8 cellular contexts compared by ENCODE assay signal in the genomic region with DNA sequence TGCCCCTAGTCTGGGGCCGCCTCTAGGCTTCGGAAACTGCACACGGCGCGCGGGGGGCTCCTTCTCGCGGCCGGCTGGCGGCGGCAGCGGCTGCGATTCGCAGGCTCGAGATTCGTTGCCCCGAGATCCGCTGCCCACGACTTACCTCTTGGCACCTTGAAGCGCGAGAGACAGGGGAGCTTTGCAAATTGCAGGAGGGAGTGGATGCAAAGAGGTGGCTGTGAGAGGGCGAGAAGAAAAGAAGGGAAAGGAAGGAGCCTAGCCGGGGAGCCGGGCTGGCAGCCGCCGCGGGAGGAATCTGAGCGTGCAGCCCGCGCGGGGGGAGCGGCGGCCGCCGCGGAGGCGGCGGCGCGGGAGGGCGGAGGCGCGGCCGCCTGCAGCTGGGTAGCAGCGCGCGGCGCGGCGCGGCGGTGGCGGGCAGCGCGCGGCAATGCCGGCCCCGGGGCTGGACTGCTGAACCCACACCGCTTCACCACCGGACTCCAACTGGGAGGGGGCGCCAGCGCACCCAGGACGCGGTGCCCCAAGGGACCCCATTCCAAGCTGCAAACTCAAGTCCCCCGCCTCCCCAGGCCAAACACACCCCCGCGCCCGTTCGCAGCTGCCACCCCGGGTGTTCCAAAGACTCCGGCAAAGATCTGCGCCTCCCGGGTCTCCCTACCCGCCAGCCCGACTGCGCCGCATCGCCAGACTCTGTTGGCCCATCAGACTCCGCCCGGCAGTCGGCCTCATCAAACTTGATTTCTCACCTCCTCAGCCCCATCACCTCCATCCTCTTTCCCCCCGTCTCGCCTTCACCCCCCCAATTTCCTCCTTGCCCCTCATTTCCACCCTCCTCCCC. TPM values are rescaled to one million over a fixed set of nuclear protein-coding genes. Genes with fewer than 3 reads are reported as not detected.
DNase-seq lines count a peak whose midpoint lies in the region; ATAC-seq and TF ChIP-seq lines count a peak whose summit lies in the region.

No MANE protein-coding gene starts in this region.

- intact Hi-C loops in CD14-positive monocyte (cut with micrococcal nuclease) (loop anchor here (2.0 to 10.0 kb wide), 7 partner anchors 15 to 767 kb away; a partner anchor contains a TSS), heart left ventricle (cut with DNase I) (loop anchor here in 9 of 10 donors (1.0 to 10.0 kb wide), 6 partner anchors 45 to 765 kb away; a partner anchor contains a TSS), ovary (cut with DNase I) (loop anchor here in 1 of 4 donors (5.0 to 10.0 kb wide), 2 partner anchors 293 to 945 kb away; no protein-coding TSS in a partner anchor), vagina (cut with DNase I) (no loop called here)

- H3K27ac ChIP-seq in HL-60 (replicated peaks) (peak overlapping the region; percentile 96), SK-N-SH (ENCODE audit: low read depth in 2 of 2, low read length in 1 of 2) (peak overlapping the region in 1 of 2 experiments; percentile 67; a peak in 2 of 4 replicates), heart left ventricle (peak overlapping the region in 7 of 12 donors; percentile 37 to 82 (median 54)), ovary (peak overlapping the region in 1 of 2 donors; percentile 33), vagina (peak overlapping the region; percentile 88)

- DNase-seq in CD14-positive monocyte (ENCODE audit: low spot score) = peak; percentile 48
- peak; percentile 64 to 70 for DNase-seq in HL-60 (ENCODE audit: low read depth in 1 of 2, low spot score in 1 of 2)
- peak; percentile 76 for DNase-seq in SK-N-SH
- DNase-seq in activated naive CD8-positive, alpha-beta T cell treated with anti-CD3 and anti-CD28 coated beads, Interleukin-2, amount 50 U/mL, for 24 hours = peak; percentile 61
- DNase-seq in heart left ventricle = peak; percentile 50 to 81 (median 65)
- peak; percentile 39 to 73 (median 60) for DNase-seq in ovary
- DNase-seq in vagina (ENCODE audit: extremely low spot score in 2 of 2) = no peak

- H3K27me3 ChIP-seq in HL-60 (ENCODE audit: insufficient read depth, poor library complexity, severe bottlenecking) (no peaks in the 10 kb centered on the region), SK-N-SH (ENCODE audit: insufficient read depth) (no peaks in the 10 kb centered on the region), heart left ventricle (peaks cover 2 to 55% (median 23%) of the 10 kb centered on the region in 9 donors), ovary (no peaks in the 10 kb centered on the region), vagina (no peaks in the 10 kb centered on the region)

- TF ChIP-seq RAD21 in SK-N-SH (IDR thresholded peaks at IDR 0.05; ENCODE audit: low read length) = no peak

- H3F3A ChIP-seq in SK-N-SH (replicated peaks; ENCODE audit: insufficient read depth) = no peaks in the 10 kb centered on the region

- H3K9ac ChIP-seq in SK-N-SH = peak overlapping the region; percentile 79

- WGBS in SK-N-SH (ENCODE audit: low lambda C conversion rate) = 1% methylated on average over 38 of the region's 83 CpGs
- 1% methylated on average over 69 to 83 of the region's 83 CpGs for WGBS in heart left ventricle, 4 donors
- WGBS in ovary, 3 donors = 0 to 1% (median 1%) methylated on average over 83 of the region's 83 CpGs

- H3K36me3 Mint-ChIP-seq in CD14-positive monocyte = no peaks in the 10 kb centered on the region
- H3K36me3 Mint-ChIP-seq in activated naive CD8-positive, alpha-beta T cell treated with anti-CD3 and anti-CD28 coated beads, Interleukin-2, amount 50 U/mL, for 24 hours (ENCODE audit: low read depth) = peaks cover 16% of the 10 kb centered on the region

- POLR2A ChIA-PET in SK-N-SH (lab: Yijun Ruan, JAX) = no interaction called here

- CTCF ChIA-PET in SK-N-SH (lab: Yijun Ruan, JAX) = interaction anchor here (0.6 to 1.5 kb wide), 4 partner anchors 10 to 946 kb away, joined by 3 to 12 read pairs (median 4); no protein-coding TSS in a partner anchor

- peaks cover 0 to 2% (median 0%) of the 10 kb centered on the region in 7 donors for H3K9me3 Mint-ChIP-seq in CD14-positive monocyte
- no peaks in the 10 kb centered on the region for H3K9me3 Mint-ChIP-seq in activated naive CD8-positive, alpha-beta T cell treated with anti-CD3 and anti-CD28 coated beads, Interleukin-2, amount 50 U/mL, for 24 hours

- H4K20me1 ChIP-seq in SK-N-SH (ENCODE audit: insufficient read depth) = no peaks in the 10 kb centered on the region

- H3K4me3 ChIP-seq in HL-60 (replicated peaks; ENCODE audit: insufficient read depth, low read length) = peak overlapping the region; percentile 89
- peak overlapping the region; percentile 61 to 89 for H3K4me3 ChIP-seq in SK-N-SH (ENCODE audit: low read depth in 2 of 2, low read length in 1 of 2)
- H3K4me3 ChIP-seq in heart left ventricle = peak overlapping the region; percentile 41 to 81 (median 70)
- H3K4me3 ChIP-seq in ovary = peak overlapping the region; percentile 46
- H3K4me3 ChIP-seq in vagina = peak overlapping the region; percentile 69 to 75

- peak overlapping the region; percentile 93 for H3K4me2 ChIP-seq in SK-N-SH

- TF ChIP-seq CTCF in CD14-positive monocyte (IDR thresholded peaks at IDR 0.05) (no peak), HL-60 (IDR thresholded peaks at IDR 0.05; ENCODE audit: insufficient read depth, low read length) (no peak), SK-N-SH (IDR thresholded peaks at IDR 0.05) (peak; percentile 44; the same call in 1 of the 2 replicates), heart left ventricle (IDR thresholded peaks at IDR 0.05) (peak in 6 of 12 donors; percentile 4 to 42 (median 19)), ovary (IDR thresholded peaks at IDR 0.05) (no peak), vagina (IDR thresholded peaks at IDR 0.05) (peak in 1 of 3 experiments; percentile 15)

- 0 out of 2 replicates have a peak, but pooled peaks cover 3% of the 10 kb centered on the region for H3K9me2 ChIP-seq in SK-N-SH

- peak overlapping the region; percentile 74 to 92 (median 88) for H3K27ac Mint-ChIP-seq in CD14-positive monocyte
- H3K27ac Mint-ChIP-seq in activated naive CD8-positive, alpha-beta T cell treated with anti-CD3 and anti-CD28 coated beads, Interleukin-2, amount 50 U/mL, for 24 hours = peak overlapping the region; percentile 95

- H2AFZ ChIP-seq in SK-N-SH (ENCODE audit: low read depth) = peak overlapping the region; percentile 85

- peak; percentile 7 for ATAC-seq in activated naive CD8-positive, alpha-beta T cell treated with anti-CD3 and anti-CD28 coated beads, Interleukin-2, amount 50 U/mL, for 24 hours
- ATAC-seq in heart left ventricle (peak; percentile 39 to 77 (median 56)), HG02852 (IDR thresholded peaks at IDR 0.05; ENCODE audit: unreplicated experiment) (no peak)

- TF ChIP-seq POLR2A in heart left ventricle (IDR thresholded peaks at IDR 0.05) (no peak), ovary (IDR thresholded peaks at IDR 0.05) (no peak), vagina (IDR thresholded peaks at IDR 0.05) (no peak)

- H3K79me2 ChIP-seq in SK-N-SH (ENCODE audit: insufficient read depth) = peaks cover 46% of the 10 kb centered on the region

- H3K4me1 ChIP-seq in SK-N-SH (ENCODE audit: control insufficient read depth in 1 of 2, insufficient read depth in 2 of 2, low read depth in 1 of 2, low read length in 1 of 2) (peaks cover 7 to 16% of the 10 kb centered on the region in 2 experiments; a peak in 2 of 4 replicates), heart left ventricle (peaks cover 2 to 48% (median 21%) of the 10 kb centered on the region in 12 donors), ovary (ENCODE audit: insufficient read depth) (peaks cover 3% of the 10 kb centered on the region), vagina (peaks cover 43% of the 10 kb centered on the region)

- H3K4me3 Mint-ChIP-seq in CD14-positive monocyte = peak overlapping the region; percentile 99 to 100
- peak overlapping the region; percentile 97 for H3K4me3 Mint-ChIP-seq in activated naive CD8-positive, alpha-beta T cell treated with anti-CD3 and anti-CD28 coated beads, Interleukin-2, amount 50 U/mL, for 24 hours

- H3K4me1 Mint-ChIP-seq in CD14-positive monocyte = peaks cover 40% of the 10 kb centered on the region
- peaks cover 64% of the 10 kb centered on the region for H3K4me1 Mint-ChIP-seq in activated naive CD8-positive, alpha-beta T cell treated with anti-CD3 and anti-CD28 coated beads, Interleukin-2, amount 50 U/mL, for 24 hours

- no peaks in the 10 kb centered on the region for H3K9me3 ChIP-seq in SK-N-SH
- no peaks in the 10 kb centered on the region for H3K9me3 ChIP-seq in heart left ventricle
- no peaks in the 10 kb centered on the region for H3K9me3 ChIP-seq in ovary
- no peaks in the 10 kb centered on the region for H3K9me3 ChIP-seq in vagina

- H3K36me3 ChIP-seq in SK-N-SH (replicated peaks in 1 of 2; ENCODE audit: control insufficient read depth in 1 of 2, insufficient read depth in 2 of 2, low read length in 1 of 2) (no peaks in the 10 kb centered on the region), heart left ventricle (no peaks in the 10 kb centered on the region), ovary (no peaks in the 10 kb centered on the region), vagina (no peaks in the 10 kb centered on the region)

- TF ChIP-seq EP300 in SK-N-SH (IDR thresholded peaks at IDR 0.05; ENCODE audit: borderline replicate concordance in 1 of 2, low read depth in 1 of 2, low read length in 1 of 2) (peak in 1 of 2 experiments; percentile 27; a peak in 1 of 4 replicates), ovary (IDR thresholded peaks at IDR 0.05) (no peak)

- peaks cover 9 to 20% (median 17%) of the 10 kb centered on the region in 3 donors for H3K27me3 Mint-ChIP-seq in CD14-positive monocyte (ENCODE audit: low read depth in 3 of 3)
- peaks cover 16% of the 10 kb centered on the region for H3K27me3 Mint-ChIP-seq in activated naive CD8-positive, alpha-beta T cell treated with anti-CD3 and anti-CD28 coated beads, Interleukin-2, amount 50 U/mL, for 24 hours

TF ChIP-seq in SK-N-SH, 30 proteins besides CTCF, POLR2A, EP300 and RAD21:
- TF ChIP-seq POLR2AphosphoS5 (IDR thresholded peaks at IDR 0.05; ENCODE audit: low read depth, low read length) (0 out of 2 replicates have a peak, but pooled peaks have one; percentile 12), SMC3 (IDR thresholded peaks at IDR 0.05; ENCODE audit: low read depth, low read length) (0 out of 2 replicates have a peak, but pooled peaks have one; percentile 4), SIN3A (IDR thresholded peaks at IDR 0.05; ENCODE audit: borderline replicate concordance, low read depth, low read length) (peak; percentile 20; the same call in 1 of the 2 replicates), TEAD4 (IDR thresholded peaks at IDR 0.05; ENCODE audit: borderline replicate concordance, insufficient read depth) (no peak)

RNA-seq across cellular contexts. Expression of a gene that starts 44.2 kb away (rescaled TPM):
- polyA plus RNA-seq in CD14-positive monocyte (1 to 10 TPM; 2.4 to 3.5 TPM), SK-N-SH (2012; rRNA removed) (10.9 and 16.6 TPM in 2 replicates), heart left ventricle (1 to 10 TPM; 4.1 to 5.6 TPM), ovary (10 to 100 TPM; 12.6 to 13.6 TPM)
- polyA plus RNA-seq in SK-N-SH (2012; cell fraction: cytosol; rRNA removed) = 10.2 and 11.3 TPM in 2 replicates
- polyA plus RNA-seq in SK-N-SH (2012; cell fraction: nucleus; rRNA removed) = 15.3 and 20.3 TPM in 2 replicates
- total RNA-seq in heart left ventricle (1 to 10 TPM; 1.5 to 8.1 (median 4.1) TPM), ovary (10 to 100 TPM; 10.3 to 23.1 (median 16.4) TPM), vagina (4.2 TPM)

Comparison
In these comparisons a context has a peak if more than half of its experiments do, and no peak if none do; other contexts are left out.
1. DNase-seq: peak in CD14-positive monocyte (single experiment), HL-60 (2 of 2), SK-N-SH (single experiment), activated naive CD8-positive, alpha-beta T cell treated with anti-CD3 and anti-CD28 coated beads, Interleukin-2, amount 50 U/mL, for 24 hours (single experiment), heart left ventricle (5 of 5) and ovary (5 of 5); none in vagina (0 of 2).
2. Peak in every context shown above with its lines, with median percentiles within 50 percentile points of each other: H3K4me3 ChIP-seq.